19 cellular contexts compared by ENCODE assay signal in the genomic region with DNA sequence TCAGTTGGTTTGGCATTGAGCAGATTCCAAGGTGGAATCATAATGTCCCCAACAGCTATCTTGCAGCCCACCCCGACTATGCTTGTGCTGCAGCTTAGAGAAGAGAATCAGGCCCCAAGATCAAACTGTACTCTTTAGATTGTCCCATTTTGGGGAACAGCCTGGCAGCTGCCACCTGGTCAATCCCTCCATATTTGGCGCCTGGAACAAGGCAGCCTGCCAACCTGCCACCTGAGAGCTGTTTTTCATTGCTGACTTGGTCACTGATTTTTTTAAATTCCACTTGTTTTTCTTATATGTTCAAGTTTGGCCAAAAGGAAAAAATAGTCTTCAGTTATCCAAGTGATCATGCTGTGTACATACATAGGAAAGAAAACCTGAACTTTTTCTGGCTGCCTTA.
"Had no signal": no experiment of that assay in that cellular context is flagged by ENCODE, and none has a peak within 500 bp of the region (broad histone marks: within the 10 kb centered on the region; RNA-seq: fewer than 3 reads in every experiment).

No MANE protein-coding gene starts in this region.

- ATAC-seq: effector memory CD8-positive, alpha-beta T cell; foreskin keratinocyte; left colon; left ventricle myocardium superior; naive thymus-derived CD4-positive, alpha-beta T cell; sciatic nerve; stimulated activated naive B cell treated with anti-CD40 and anti-IgM and Interleukin-4, amounts not matched to agents 10 μg/mL and 1 μg/mL and 100 μg/mL, for 72 hours; stimulated activated naive CD8-positive, alpha-beta T cell treated with anti-CD3 and anti-CD28 coated beads, Interleukin-15, amount 100 ng/mL, for 72 hours had no signal

- H3K27me3 ChIP-seq: foreskin keratinocyte, hepatocyte, neutrophil, spleen, testis had no signal

- H3K27ac ChIP-seq: foreskin keratinocyte, hepatocyte, neutrophil, spleen, testis had no signal

- H3K9me3 ChIP-seq: neutrophil, spleen, testis had no signal

- DNase-seq: effector memory CD8-positive, alpha-beta T cell; foreskin keratinocyte; head of caudate nucleus; kidney; left colon; left ventricle myocardium superior; naive thymus-derived CD4-positive, alpha-beta T cell; spleen; stimulated activated CD4-positive, alpha-beta T cell treated with anti-CD3 and anti-CD28 coated beads, Interleukin-15, amount 100 ng/mL, for 24 hours; stimulated activated CD4-positive, alpha-beta T cell treated with anti-CD3 and anti-CD28 coated beads, Interleukin-2, amount 100 ng/mL, for 24 hours; stimulated activated CD4-positive, alpha-beta T cell treated with anti-CD3 and anti-CD28 coated beads, Interleukin-4, amount 100 ng/mL, for 4 hours; stimulated activated naive B cell treated with anti-CD40 and anti-IgM and Interleukin-4, amounts not matched to agents 10 μg/mL and 1 μg/mL and 100 μg/mL, for 72 hours; stimulated activated naive CD8-positive, alpha-beta T cell treated with anti-CD3 and anti-CD28 coated beads, Interleukin-15, amount 100 ng/mL, for 72 hours; testis; trophoblast cell had no signal

- H3K4me3 ChIP-seq: hepatocyte, spleen, testis had no signal

- H3K36me3 ChIP-seq: neutrophil, spleen had no signal

- FAIRE-seq: colon, kidney had no signal

- H3K4me1 ChIP-seq: foreskin keratinocyte, spleen, testis had no signal
